ENCODE assay signal across 1 cellular context in the genomic region with DNA sequence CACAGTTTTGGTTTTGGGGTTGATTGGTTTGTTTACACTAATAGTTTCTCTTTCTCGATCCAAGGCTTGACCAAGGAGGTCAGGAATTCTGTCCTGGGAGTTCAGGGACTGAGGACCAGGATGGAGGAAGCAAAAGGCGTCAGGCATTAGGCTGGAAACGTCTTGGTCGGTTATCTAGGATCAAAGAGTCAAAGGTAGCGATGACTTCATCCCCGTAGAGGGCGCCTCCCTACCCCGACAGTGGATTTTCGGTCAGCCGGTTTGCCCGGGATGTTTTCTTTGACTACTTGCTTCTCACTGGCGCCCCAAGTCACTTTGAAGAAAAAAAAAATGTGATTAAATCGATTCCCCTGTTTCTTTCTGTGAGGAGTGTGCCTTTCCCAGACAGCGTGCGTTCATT.
TF ChIP-seq lines count a peak whose summit lies in the region.

No MANE protein-coding gene starts in this region.

TF ChIP-seq in HepG2, 621 proteins besides CTCF, POLR2A, EP300 and RAD21:
- TF ChIP-seq, protein P1, sequence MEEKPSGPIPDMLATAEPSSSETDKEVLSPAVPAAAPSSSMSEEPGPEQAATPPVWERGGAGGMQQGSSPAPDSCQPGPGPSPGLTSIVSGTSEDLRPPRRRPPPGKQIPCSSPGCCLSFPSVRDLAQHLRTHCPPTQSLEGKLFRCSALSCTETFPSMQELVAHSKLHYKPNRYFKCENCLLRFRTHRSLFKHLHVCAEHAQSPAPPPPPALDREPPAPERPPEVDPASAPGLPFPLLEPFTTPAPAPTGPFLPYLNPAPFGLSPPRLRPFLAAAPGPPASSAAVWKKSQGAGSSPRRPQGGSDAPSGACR (CRISPR knock-in tag; IDR thresholded peaks at IDR 0.05), result no peak
- TF ChIP-seq STAG1 (CRISPR knock-in tag; IDR thresholded peaks at IDR 0.05), result 0 out of 2 replicates have a peak, but pooled peaks have one; percentile 13
- TF ChIP-seq, protein P2, sequence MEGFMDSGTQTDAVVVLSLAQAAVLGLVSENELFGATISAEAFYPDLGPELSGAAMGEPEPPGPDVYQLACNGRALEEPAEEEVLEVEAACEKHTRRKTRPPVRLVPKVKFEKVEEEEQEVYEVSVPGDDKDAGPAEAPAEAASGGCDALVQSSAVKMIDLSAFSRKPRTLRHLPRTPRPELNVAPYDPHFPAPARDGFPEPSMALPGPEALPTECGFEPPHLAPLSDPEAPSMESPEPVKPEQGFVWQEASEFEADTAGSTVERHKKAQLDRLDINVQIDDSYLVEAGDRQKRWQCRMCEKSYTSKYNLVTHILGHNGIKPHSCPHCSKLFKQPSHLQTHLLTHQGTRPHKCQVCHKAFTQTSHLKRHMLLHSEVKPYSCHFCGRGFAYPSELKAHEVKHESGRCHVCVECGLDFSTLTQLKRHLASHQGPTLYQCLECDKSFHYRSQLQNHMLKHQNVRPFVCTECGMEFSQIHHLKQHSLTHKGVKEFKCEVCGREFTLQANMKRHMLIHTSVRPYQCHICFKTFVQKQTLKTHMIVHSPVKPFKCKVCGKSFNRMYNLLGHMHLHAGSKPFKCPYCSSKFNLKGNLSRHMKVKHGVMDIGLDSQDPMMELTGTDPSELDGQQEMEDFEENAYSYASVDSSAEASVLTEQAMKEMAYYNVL (CRISPR knock-in tag; IDR thresholded peaks at IDR 0.05; ENCODE audit: borderline replicate concordance), result no peak
